Comparison of ENCODE assay signal across 20 cellular contexts in the genomic region with DNA sequence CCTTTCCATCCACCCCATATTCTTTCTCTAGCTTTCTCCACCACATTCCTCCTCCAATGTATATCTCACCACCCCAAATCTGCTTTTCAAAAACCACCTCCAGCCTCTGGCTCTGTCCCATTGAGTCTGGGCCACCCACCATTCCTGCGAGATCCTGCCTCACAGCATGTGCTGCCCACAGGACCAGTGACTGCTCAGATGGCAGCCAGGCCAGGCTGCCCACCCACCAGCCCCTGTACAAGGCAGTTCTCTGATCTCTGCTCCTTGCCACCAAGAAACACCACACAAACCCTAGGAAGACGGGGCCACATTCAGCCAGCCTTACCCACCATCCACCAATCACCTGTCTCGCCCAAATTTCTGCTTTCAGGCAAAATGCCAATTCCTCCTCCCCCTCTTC.
"Had no signal": no experiment of that assay in that cellular context is flagged by ENCODE, and none has a peak within 500 bp of the region (broad histone marks: within the 10 kb centered on the region; RNA-seq: fewer than 3 reads in every experiment).

No MANE protein-coding gene starts in this region.

- H3K36me3 Mint-ChIP-seq: naive thymus-derived CD8-positive, alpha-beta T cell; T-cell had no signal

- ATAC-seq: activated CD8-positive, alpha-beta T cell treated with anti-CD3 and anti-CD28 coated beads for 36 hours; foreskin keratinocyte; left ventricle myocardium superior; naive thymus-derived CD8-positive, alpha-beta T cell; T-cell had no signal

- H3K4me3 ChIP-seq: thyroid gland had no signal

- H3K27ac ChIP-seq: epithelial cell of prostate, foreskin keratinocyte, neutrophil, thyroid gland had no signal

- H3K4me3 Mint-ChIP-seq: activated CD4-positive, alpha-beta T cell treated with anti-CD3 and anti-CD28 coated beads, Interleukin-2, amount 10 ng/mL, durations not matched to agents 24 days and 14 days; activated CD8-positive, alpha-beta T cell treated with anti-CD3 and anti-CD28 coated beads for 36 hours; activated T-cell treated with anti-CD3 and anti-CD28 coated beads, Interleukin-2, amount 50 U/mL, for 24 hours; naive thymus-derived CD8-positive, alpha-beta T cell; T-cell had no signal

- DNase-seq: activated CD4-positive, alpha-beta T cell treated with anti-CD3 and anti-CD28 coated beads, Interleukin-2, amount 10 ng/mL, durations not matched to agents 24 days and 14 days; activated CD8-positive, alpha-beta T cell treated with anti-CD3 and anti-CD28 coated beads for 36 hours; activated naive CD4-positive, alpha-beta T cell treated with Interleukin-2 at 50 U/mL for 16 hours; activated T-cell treated with anti-CD3 and anti-CD28 coated beads, Interleukin-2, amount 50 U/mL, for 24 hours; caudate nucleus; foreskin keratinocyte; glutamatergic neuron; hippocampal formation; left ventricle myocardium superior; naive thymus-derived CD8-positive, alpha-beta T cell; stimulated activated CD4-positive, alpha-beta T cell treated with anti-CD3 and anti-CD28 coated beads, Interleukin-2, amount 100 ng/mL, for 24 hours; stimulated activated naive CD4-positive, alpha-beta T cell treated with Interleukin-2 at 50 U/mL for 16 hours; T-cell; T-helper 9 cell; thyroid gland had no signal

- H3K4me1 Mint-ChIP-seq: activated CD4-positive, alpha-beta T cell treated with anti-CD3 and anti-CD28 coated beads, Interleukin-2, amount 10 ng/mL, durations not matched to agents 24 days and 14 days; naive thymus-derived CD8-positive, alpha-beta T cell; T-cell had no signal

- H3K27me3 ChIP-seq: foreskin keratinocyte, thyroid gland had no signal

- FAIRE-seq: urothelium cell line had no signal

- H3K27ac Mint-ChIP-seq: activated CD4-positive, alpha-beta T cell treated with anti-CD3 and anti-CD28 coated beads, Interleukin-2, amount 10 ng/mL, durations not matched to agents 24 days and 14 days; activated CD8-positive, alpha-beta T cell treated with anti-CD3 and anti-CD28 coated beads for 36 hours; activated T-cell treated with anti-CD3 and anti-CD28 coated beads, Interleukin-2, amount 50 U/mL, for 24 hours; activated T-helper 2 cell treated with anti-CD3 and anti-CD28 coated beads, Interferon-gamma antibody, Interleukin-2, Interleukin-4, amounts not matched to agents 10 μg/mL and 5 μg/mL and 100 μg/mL, durations not matched to agents 14 hours and 24 hours and 36 hours; T-cell had no signal

- H3K9me3 ChIP-seq: neutrophil, thyroid gland had no signal

- H3K36me3 ChIP-seq: neutrophil, thyroid gland had no signal

- H3K9me3 Mint-ChIP-seq: activated CD4-positive, alpha-beta T cell treated with anti-CD3 and anti-CD28 coated beads, Interleukin-2, amount 10 ng/mL, durations not matched to agents 24 days and 14 days; activated CD8-positive, alpha-beta T cell treated with anti-CD3 and anti-CD28 coated beads for 36 hours; activated T-cell treated with anti-CD3 and anti-CD28 coated beads, Interleukin-2, amount 50 U/mL, for 24 hours; activated T-helper 2 cell treated with anti-CD3 and anti-CD28 coated beads, Interferon-gamma antibody, Interleukin-2, Interleukin-4, amounts not matched to agents 10 μg/mL and 5 μg/mL and 100 μg/mL, durations not matched to agents 14 hours and 24 hours and 36 hours; brain; naive thymus-derived CD8-positive, alpha-beta T cell; T-cell had no signal
